ENCODE assay signal across 2 cellular contexts in genomic region chr16:2526135-2526534, GRCh38.
TF ChIP-seq lines count a peak whose summit lies in the region.

No MANE protein-coding gene starts in this region.

TF ChIP-seq in SK-N-SH, 30 proteins besides CTCF, POLR2A, EP300 and RAD21 (continued from another document):
- no peak for TF ChIP-seq PBX3 (IDR thresholded peaks at IDR 0.05)

TF ChIP-seq in SK-N-SH treated with all-trans-retinoic acid at 6 μM for 48 hours, 23 proteins besides CTCF, POLR2A, EP300 and RAD21 (continued from another document):
- TF ChIP-seq PPARA (CRISPR knock-in tag; IDR thresholded peaks at IDR 0.05; ENCODE audit: borderline replicate concordance) (no peak), ZFP3 (CRISPR knock-in tag; IDR thresholded peaks at IDR 0.05) (no peak), TCF4 (CRISPR knock-in tag; IDR thresholded peaks at IDR 0.05; ENCODE audit: borderline replicate concordance) (no peak), CREB5 (CRISPR knock-in tag; IDR thresholded peaks at IDR 0.05; ENCODE audit: low read depth) (no peak), RARB (CRISPR knock-in tag; IDR thresholded peaks at IDR 0.05) (no peak), GLIS3 (CRISPR knock-in tag; IDR thresholded peaks at IDR 0.05) (no peak), CSDC2 (CRISPR knock-in tag; IDR thresholded peaks at IDR 0.05) (no peak)
